Comparison of ENCODE assay signal across 1 cellular context in the genomic region with DNA sequence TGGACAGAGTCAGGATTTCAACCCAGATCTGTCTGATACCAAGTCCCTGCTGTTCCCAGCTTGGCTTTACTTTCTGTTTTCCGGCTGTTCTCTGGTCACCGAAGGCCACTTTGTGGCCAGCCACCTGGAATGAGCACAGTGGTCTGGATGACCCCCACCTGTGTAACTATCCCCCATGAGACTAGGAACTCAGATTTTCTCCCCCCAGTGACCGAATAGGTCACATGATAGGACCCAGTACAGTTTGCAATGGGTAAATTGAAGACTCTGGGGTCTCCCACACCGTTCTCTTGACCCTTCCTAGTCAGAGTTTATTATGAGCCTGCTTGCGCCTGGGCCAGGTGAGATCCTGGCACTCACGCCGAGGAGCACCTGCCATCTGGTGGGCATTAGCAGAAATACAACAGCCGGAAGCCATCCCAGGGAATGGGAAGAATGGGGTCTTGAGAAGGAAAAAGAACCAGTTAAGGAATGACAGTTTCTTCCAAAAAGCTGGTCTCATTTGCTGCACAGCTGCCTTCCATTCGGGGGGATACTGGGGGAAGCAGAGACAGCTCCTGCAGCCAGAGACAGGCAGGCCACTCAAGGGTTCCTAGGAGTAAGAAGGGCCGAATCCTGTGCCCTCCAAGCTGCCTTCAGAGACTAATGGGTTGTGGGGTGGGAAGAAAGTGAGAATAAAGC.
TF ChIP-seq lines count a peak whose summit lies in the region.

No MANE protein-coding gene starts in this region.

TF ChIP-seq in HepG2, 621 proteins besides CTCF, POLR2A, EP300 and RAD21 (continued from another document):
- TF ChIP-seq, protein P1, sequence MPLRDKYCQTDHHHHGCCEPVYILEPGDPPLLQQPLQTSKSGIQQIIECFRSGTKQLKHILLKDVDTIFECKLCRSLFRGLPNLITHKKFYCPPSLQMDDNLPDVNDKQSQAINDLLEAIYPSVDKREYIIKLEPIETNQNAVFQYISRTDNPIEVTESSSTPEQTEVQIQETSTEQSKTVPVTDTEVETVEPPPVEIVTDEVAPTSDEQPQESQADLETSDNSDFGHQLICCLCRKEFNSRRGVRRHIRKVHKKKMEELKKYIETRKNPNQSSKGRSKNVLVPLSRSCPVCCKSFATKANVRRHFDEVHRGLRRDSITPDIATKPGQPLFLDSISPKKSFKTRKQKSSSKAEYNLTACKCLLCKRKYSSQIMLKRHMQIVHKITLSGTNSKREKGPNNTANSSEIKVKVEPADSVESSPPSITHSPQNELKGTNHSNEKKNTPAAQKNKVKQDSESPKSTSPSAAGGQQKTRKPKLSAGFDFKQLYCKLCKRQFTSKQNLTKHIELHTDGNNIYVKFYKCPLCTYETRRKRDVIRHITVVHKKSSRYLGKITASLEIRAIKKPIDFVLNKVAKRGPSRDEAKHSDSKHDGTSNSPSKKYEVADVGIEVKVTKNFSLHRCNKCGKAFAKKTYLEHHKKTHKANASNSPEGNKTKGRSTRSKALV (CRISPR knock-in tag; IDR thresholded peaks at IDR 0.05), result no peak
- no peak for TF ChIP-seq ZBTB42 (CRISPR knock-in tag; IDR thresholded peaks at IDR 0.05)
